ENCODE assay signal across 31 cellular contexts in genomic region chr16:83015871-83016270, GRCh38.
A peak's percentile ranks its signal among the peaks of the same experiment; 100 is the strongest.
DNase-seq lines count a peak whose midpoint lies in the region; ATAC-seq and TF ChIP-seq lines count a peak whose summit lies in the region.
"Had no signal": no experiment of that assay in that cellular context is flagged by ENCODE, and none has a peak within 500 bp of the region (broad histone marks: within the 10 kb centered on the region; RNA-seq: fewer than 3 reads in every experiment).

No MANE protein-coding gene starts in this region.

- H3K9me3 ChIP-seq in vagina = no peaks in the 10 kb centered on the region
- H3K9me3 ChIP-seq: left ventricle myocardium inferior, right atrium auricular region, stomach, uterus had no signal

- H3K27ac ChIP-seq in vagina = no peak overlapping the region
- H3K27ac ChIP-seq: KMS-11, left ventricle myocardium inferior, parathyroid adenoma, PC-9, right atrium auricular region, stomach, uterus had no signal

- H3K27me3 ChIP-seq in vagina = no peaks in the 10 kb centered on the region
- H3K27me3 ChIP-seq: right atrium auricular region, stomach, uterus had no signal

- intact Hi-C loops in vagina (cut with DNase I) = no loop called here

- ATAC-seq in GM19324 (IDR thresholded peaks at IDR 0.05; ENCODE audit: low FRiP score, unreplicated experiment) = no peak
- no peak for ATAC-seq in HG03460 (IDR thresholded peaks at IDR 0.05; ENCODE audit: unreplicated experiment)
- ATAC-seq: activated CD4-positive, CD25-positive, alpha-beta regulatory T cell treated with anti-CD3 and anti-CD28 coated beads, Interleukin-2, amount 50 U/mL, for 24 hours; activated CD8-positive, alpha-beta T cell treated with anti-CD3 and anti-CD28 coated beads for 36 hours; activated T-helper 17 cell treated with anti-CD3 and anti-CD28 coated beads, Interleukin-2, amount 50 U/mL, for 72 hours; CD8-positive, alpha-beta T cell; T-helper 17 cell had no signal

- no peaks in the 10 kb centered on the region for H3K4me1 ChIP-seq in vagina
- H3K4me1 ChIP-seq: parathyroid adenoma, right atrium auricular region, stomach, uterus had no signal

- TF ChIP-seq POLR2A in vagina (IDR thresholded peaks at IDR 0.05) = no peak

- peak; percentile 18 for DNase-seq in AG08395 (ENCODE audit: low spot score)
- peak; percentile 63 for DNase-seq in EL
- DNase-seq in NCI-H2171 treated with DMSO at 0.1 percent for 48 hours (lab: John Stamatoyannopoulos, UW) = peak; percentile 71
- peak; percentile 11 to 41 for DNase-seq in cerebellar nuclear complex (lab: John Stamatoyannopoulos, UW)
- DNase-seq in vagina (ENCODE audit: extremely low spot score in 2 of 2) = no peak
- no peak for DNase-seq in midbrain (lab: John Stamatoyannopoulos, UW)
- DNase-seq: activated CD8-positive, alpha-beta T cell treated with anti-CD3 and anti-CD28 coated beads for 36 hours; activated naive CD4-positive, alpha-beta T cell treated with anti-CD3 and anti-CD28 coated beads, Interleukin-2, amount 50 U/mL, for 16 hours; amniotic stem cell; CD8-positive, alpha-beta T cell; HCEC 1CT; head of caudate nucleus; islet precursor cell; left ventricle myocardium inferior; mesendoderm; NCI-H146; NCI-H510A; PC-9; SHP77; stimulated activated CD4-positive, alpha-beta T cell treated with anti-CD3 and anti-CD28 coated beads, Interleukin-2, amount 100 ng/mL, for 24 hours; stimulated activated CD8-positive, alpha-beta memory T cell treated with anti-CD3 and anti-CD28 coated beads, Interleukin-4, amount 100 ng/mL, for 48 hours; stomach; T-helper 17 cell; uterus had no signal

- TF ChIP-seq CTCF in vagina (IDR thresholded peaks at IDR 0.05) = no peak

- H3K4me3 ChIP-seq in vagina = no peak overlapping the region
- H3K4me3 ChIP-seq: left ventricle myocardium inferior, PC-9, right atrium auricular region, stomach, uterus had no signal

- H3K36me3 ChIP-seq in vagina = no peaks in the 10 kb centered on the region
- H3K36me3 ChIP-seq: left ventricle myocardium inferior, right atrium auricular region, stomach, uterus had no signal

Comparison
In these comparisons a context has a peak if more than half of its experiments do, and no peak if none do; other contexts are left out.
1. DNase-seq: peak in AG08395 (single experiment), EL (single experiment), NCI-H2171 treated with DMSO at 0.1 percent for 48 hours (single experiment) and cerebellar nuclear complex (2 of 2); none in vagina (0 of 2) and midbrain (single experiment).